In genomic region chrX:68480969-68481368, GRCh38 we compare ENCODE assay signal across 27 cellular contexts.
"Had no signal": no experiment of that assay in that cellular context is flagged by ENCODE, and none has a peak within 500 bp of the region (broad histone marks: within the 10 kb centered on the region; RNA-seq: fewer than 3 reads in every experiment).

No MANE protein-coding gene starts in this region.

- H3K27ac ChIP-seq: colonic mucosa, coronary artery, dorsolateral prefrontal cortex, epithelial cell of prostate, esophagus muscularis mucosa, esophagus squamous epithelium, foreskin keratinocyte, gastrocnemius medialis, gastroesophageal sphincter, heart left ventricle, heart right ventricle had no signal

- H3K9me3 ChIP-seq: colonic mucosa, esophagus muscularis mucosa, esophagus squamous epithelium, gastrocnemius medialis, gastroesophageal sphincter, heart left ventricle, heart right ventricle had no signal

- FAIRE-seq: endometrium, endothelial cell of umbilical vein, frontal cortex had no signal

- DNase-seq: colonic mucosa; cortex of kidney; dermis blood vessel endothelial cell; dorsolateral prefrontal cortex; effector CD4-positive, alpha-beta T cell; effector CD8-positive, alpha-beta T cell; effector memory CD4-positive, alpha-beta T cell; effector memory CD8-positive, alpha-beta T cell; endodermal cell; erythroblast; esophagus squamous epithelium; foreskin fibroblast; foreskin keratinocyte; foreskin melanocyte; gastrocnemius medialis; glutamatergic neuron; head of caudate nucleus; heart left ventricle; heart right ventricle had no signal

- H3K36me3 ChIP-seq: colonic mucosa, esophagus muscularis mucosa, esophagus squamous epithelium, gastrocnemius medialis, gastroesophageal sphincter, heart left ventricle, heart right ventricle had no signal

- H3K27me3 ChIP-seq: colonic mucosa, esophagus muscularis mucosa, foreskin keratinocyte, gastrocnemius medialis, gastroesophageal sphincter had no signal

- ATAC-seq: effector memory CD8-positive, alpha-beta T cell; esophagus mucosa; foreskin keratinocyte; gastrocnemius medialis; gastroesophageal sphincter; heart left ventricle; heart right ventricle had no signal

- H3K4me3 ChIP-seq: colonic mucosa, coronary artery, dorsolateral prefrontal cortex, esophagus muscularis mucosa, esophagus squamous epithelium, gastrocnemius medialis, gastroesophageal sphincter, heart left ventricle, heart right ventricle had no signal

- H3K4me1 ChIP-seq: colonic mucosa, esophagus muscularis mucosa, esophagus squamous epithelium, foreskin keratinocyte, gastrocnemius medialis, gastroesophageal sphincter, heart left ventricle, heart right ventricle had no signal
